ENCODE assay signal across 10 cellular contexts in the genomic region with DNA sequence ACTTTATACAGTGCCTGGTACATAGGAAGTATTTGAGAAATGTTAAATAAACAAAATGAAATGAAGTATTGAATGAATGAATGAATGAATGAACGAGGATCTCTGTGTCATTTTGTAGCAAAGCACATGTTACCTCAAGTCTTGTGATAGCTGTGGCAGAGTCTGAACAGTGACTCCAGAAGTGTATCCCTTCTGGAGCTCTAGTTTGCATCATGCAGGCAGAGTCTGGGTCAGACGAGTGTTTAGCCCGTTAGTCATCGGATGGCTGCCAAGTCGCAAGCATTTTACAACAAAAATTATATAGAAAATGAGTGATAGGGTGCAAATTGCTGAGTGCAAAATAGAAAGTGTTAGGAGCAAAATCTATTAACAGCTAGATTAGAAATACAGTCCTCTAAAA.
DNase-seq lines count a peak whose midpoint lies in the region; TF ChIP-seq lines count a peak whose summit lies in the region.
"Had no signal": no experiment of that assay in that cellular context is flagged by ENCODE, and none has a peak within 500 bp of the region (broad histone marks: within the 10 kb centered on the region; RNA-seq: fewer than 3 reads in every experiment).

No MANE protein-coding gene starts in this region.

- intact Hi-C loops in cardiac septum (cut with DNase I): no loop called here
- intact Hi-C loops in ascending aorta (cut with DNase I): loop anchor here (5.0 kb wide), 1 partner anchor 40 kb away; no protein-coding TSS in a partner anchor

- peak overlapping the region; percentile 98 for H3K27ac Mint-ChIP-seq in chondrocyte (ENCODE audit: unreplicated experiment)

- no peaks in the 10 kb centered on the region for H3F3A ChIP-seq in Loucy (ENCODE audit: low read depth)

- H3K4me1 ChIP-seq in Loucy (ENCODE audit: insufficient read depth, low read length, poor library complexity, severe bottlenecking) (peaks cover 37% of the 10 kb centered on the region), mesodermal cell (ENCODE audit: control insufficient read depth, insufficient read depth, low read length, poor library complexity, severe bottlenecking) (peaks cover 16% of the 10 kb centered on the region), right atrium auricular region (peaks cover 0 to 7% of the 10 kb centered on the region in 2 donors), ascending aorta (peaks cover 3 to 4% of the 10 kb centered on the region in 2 donors)

- WGBS in mesodermal cell (ENCODE audit: insufficient coverage in 2 of 2), 2 experiments: 33 to 83% methylated on average over 1 of the region's 5 CpGs

- H3K79me2 ChIP-seq in Loucy (ENCODE audit: insufficient read depth, low read length): 0 out of 2 replicates have a peak, but pooled peaks cover 4% of the 10 kb centered on the region

- H3K27me3 ChIP-seq in AG04450 (ENCODE audit: control insufficient read depth, insufficient read depth, low read length): no peaks in the 10 kb centered on the region
- no peaks in the 10 kb centered on the region for H3K27me3 ChIP-seq in Loucy (ENCODE audit: insufficient read depth, low read length, poor library complexity, severe bottlenecking)
- no peaks in the 10 kb centered on the region for H3K27me3 ChIP-seq in right atrium auricular region
- H3K27me3 ChIP-seq in ascending aorta: no peaks in the 10 kb centered on the region
- H3K27me3 ChIP-seq: vagina had no signal

- H3K27me3 Mint-ChIP-seq in chondrocyte (ENCODE audit: low read depth): no peaks in the 10 kb centered on the region

- peaks cover 56% of the 10 kb centered on the region for H3K4me1 Mint-ChIP-seq in chondrocyte (ENCODE audit: low read depth)

- DNase-seq in AG04450 (ENCODE audit: low read depth, low spot score) (peak; percentile 78), chondrocyte (ENCODE audit: low spot score) (no peak), right atrium auricular region (ENCODE audit: low spot score) (no peak), NCI-H2171 treated with DMSO at 0.1 percent for 48 hours (lab: John Stamatoyannopoulos, UW) (no peak), cardiac septum (ENCODE audit: low spot score) (no peak), ascending aorta (ENCODE audit: low spot score in 2 of 2) (no peak)

- H3K9me3 Mint-ChIP-seq in chondrocyte (ENCODE audit: low read depth): peaks cover 3% of the 10 kb centered on the region

- H3K27ac ChIP-seq in AG04450 (ENCODE audit: low read depth, low read length) (no peak overlapping the region), mesodermal cell (ENCODE audit: low read depth, low read length, severe bottlenecking) (peak overlapping the region; percentile 26), right atrium auricular region (no peak overlapping the region), ascending aorta (peak overlapping the region in 1 of 2 donors; percentile 45)
- H3K27ac ChIP-seq: vagina had no signal

- peaks cover 20% of the 10 kb centered on the region for H3K36me3 Mint-ChIP-seq in chondrocyte (ENCODE audit: low read depth)

- H2AFZ ChIP-seq in Loucy (ENCODE audit: low read length): no peak overlapping the region

- no peak overlapping the region for H3K9ac ChIP-seq in Loucy (ENCODE audit: low read depth, low read length, poor library complexity, severe bottlenecking)

- TF ChIP-seq CTCF in AG04450 (IDR thresholded peaks at IDR 0.05; ENCODE audit: low read depth, low read length) (no peak), Loucy (conservative IDR thresholded peaks at IDR 0.05; ENCODE audit: low read length) (no peak), chondrocyte (IDR thresholded peaks at IDR 0.05) (no peak), right atrium auricular region (IDR thresholded peaks at IDR 0.05) (no peak), ascending aorta (IDR thresholded peaks at IDR 0.05) (no peak)

- POLR2A ChIA-PET in AG04450 (lab: Yijun Ruan, JAX): interaction anchor here (0.7 to 1.5 kb wide), 2 partner anchors 29 to 114 kb away, joined by 3 to 4 read pairs; a partner anchor contains a TSS

- H3K4me3 ChIP-seq in AG04450 (ENCODE audit: low read depth, low read length) (no peak overlapping the region), Loucy (ENCODE audit: low read length, poor library complexity, severe bottlenecking) (no peak overlapping the region), mesodermal cell (ENCODE audit: extremely low read depth, insufficient read depth, low read length, poor library complexity, severe bottlenecking) (no peak overlapping the region), right atrium auricular region (no peak overlapping the region), ascending aorta (no peak overlapping the region)
- H3K4me3 ChIP-seq: GM12878, vagina had no signal

- H4K20me1 ChIP-seq in Loucy (ENCODE audit: insufficient read depth, low read length, poor library complexity, severe bottlenecking): no peaks in the 10 kb centered on the region

- CTCF ChIA-PET in AG04450 (lab: Charles Lee): interaction anchor here (1.1 kb wide), 1 partner anchor 75 kb away, joined by 4 read pairs; no protein-coding TSS in a partner anchor

- H3K9me3 ChIP-seq in AG04450 (ENCODE audit: control insufficient read depth, insufficient read depth, low read length) (no peaks in the 10 kb centered on the region), Loucy (ENCODE audit: insufficient read depth, low read depth, low read length) (no peaks in the 10 kb centered on the region), mesodermal cell (ENCODE audit: control insufficient read depth, low read length) (no peaks in the 10 kb centered on the region), right atrium auricular region (no peaks in the 10 kb centered on the region), ascending aorta (no peaks in the 10 kb centered on the region)
- H3K9me3 ChIP-seq: vagina had no signal

- peaks cover 8% of the 10 kb centered on the region; the same call in 1 of the 2 replicates for H3K36me3 ChIP-seq in Loucy (ENCODE audit: insufficient read depth, low read length)
- peaks cover 4% of the 10 kb centered on the region for H3K36me3 ChIP-seq in mesodermal cell (ENCODE audit: control insufficient read depth, insufficient read depth, low read length)
- H3K36me3 ChIP-seq in right atrium auricular region: peaks cover 6% of the 10 kb centered on the region
- H3K36me3 ChIP-seq in ascending aorta: peaks cover 2 to 26% of the 10 kb centered on the region in 2 donors

- H3K4me3 Mint-ChIP-seq in chondrocyte (ENCODE audit: unreplicated experiment): peak overlapping the region; percentile 25

- peak overlapping the region; percentile 26 for H3K4me2 ChIP-seq in Loucy (ENCODE audit: low read depth, low read length, poor library complexity, severe bottlenecking)

- no peaks in the 10 kb centered on the region for H3K9me2 ChIP-seq in Loucy (replicated peaks; ENCODE audit: low read depth, low read length)
